Comparison of ENCODE assay signal across 8 cellular contexts in genomic region chr5:66596791-66597757, GRCh38. TPM values are rescaled to one million over a fixed set of nuclear protein-coding genes. Genes with fewer than 3 reads are reported as not detected.
DNase-seq lines count a peak whose midpoint lies in the region; ATAC-seq and TF ChIP-seq lines count a peak whose summit lies in the region.

No MANE protein-coding gene starts in this region.

- H3K4me1 Mint-ChIP-seq in activated T-cell treated with anti-CD3 and anti-CD28 coated beads, Interleukin-2, amount 50 U/mL, for 72 hours (ENCODE audit: low read depth): peaks cover 18% of the 10 kb centered on the region
- peaks cover 14% of the 10 kb centered on the region for H3K4me1 Mint-ChIP-seq in osteocyte (ENCODE audit: unreplicated experiment)

- peak overlapping the region; percentile 82 to 88 for H3K4me3 Mint-ChIP-seq in activated T-cell treated with anti-CD3 and anti-CD28 coated beads, Interleukin-2, amount 50 U/mL, for 72 hours
- peak overlapping the region; percentile 72 for H3K4me3 Mint-ChIP-seq in osteocyte (ENCODE audit: unreplicated experiment)

- H3K36me3 Mint-ChIP-seq in activated T-cell treated with anti-CD3 and anti-CD28 coated beads, Interleukin-2, amount 50 U/mL, for 72 hours (ENCODE audit: insufficient read depth in 2 of 2): no peaks in the 10 kb centered on the region
- no peaks in the 10 kb centered on the region for H3K36me3 Mint-ChIP-seq in osteocyte (ENCODE audit: unreplicated experiment)

- no peak overlapping the region for H3K27ac Mint-ChIP-seq in activated T-cell treated with anti-CD3 and anti-CD28 coated beads, Interleukin-2, amount 50 U/mL, for 72 hours
- no peak overlapping the region for H3K27ac Mint-ChIP-seq in osteocyte (ENCODE audit: unreplicated experiment)

- ATAC-seq in GM21717 (IDR thresholded peaks at IDR 0.05; ENCODE audit: unreplicated experiment): peak; percentile 22
- peak; percentile 39 to 49 for ATAC-seq in activated T-cell treated with anti-CD3 and anti-CD28 coated beads, Interleukin-2, amount 50 U/mL, for 72 hours (replicated peaks in 1 of 2)

- H3K27me3 Mint-ChIP-seq in activated T-cell treated with anti-CD3 and anti-CD28 coated beads, Interleukin-2, amount 50 U/mL, for 72 hours (ENCODE audit: low read depth): peaks cover 79% of the 10 kb centered on the region
- H3K27me3 Mint-ChIP-seq in osteocyte (ENCODE audit: unreplicated experiment): peaks cover 71% of the 10 kb centered on the region

- no peaks in the 10 kb centered on the region for H3K9me3 Mint-ChIP-seq in activated T-cell treated with anti-CD3 and anti-CD28 coated beads, Interleukin-2, amount 50 U/mL, for 72 hours
- H3K9me3 Mint-ChIP-seq in osteocyte (ENCODE audit: unreplicated experiment): no peaks in the 10 kb centered on the region

- no peak for TF ChIP-seq CTCF in osteocyte (IDR thresholded peaks at IDR 0.05)

- DNase-seq in Daoy (ENCODE audit: low read depth): peak; percentile 49
- DNase-seq in NCI-H1105 (lab: John Stamatoyannopoulos, UW): peak; percentile 44
- peak; percentile 18 for DNase-seq in activated T-cell treated with anti-CD3 and anti-CD28 coated beads, Interleukin-2, amount 50 U/mL, for 72 hours
- DNase-seq in cardiac septum (ENCODE audit: low spot score): peak; percentile 77
- no peak for DNase-seq in osteocyte (ENCODE audit: extremely low spot score, unreplicated experiment)
- no peak for DNase-seq in DMS153 treated with DMSO at 0.1 percent for 48 hours (lab: John Stamatoyannopoulos, UW; ENCODE audit: unreplicated experiment)
- DNase-seq in stimulated activated naive CD4-positive, alpha-beta T cell (lab: John Stamatoyannopoulos, UW): no peak

- intact Hi-C loops in cardiac septum (cut with DNase I): loop anchor here (5.0 kb wide), 3 partner anchors 145 to 290 kb away; no protein-coding TSS in a partner anchor

RNA-seq across cellular contexts. Expression of gene MAST4, which starts 0.9 kb away (rescaled TPM):
- total RNA-seq in Daoy (2014; rRNA removed; shearing (Covaris generic)): 5.4 and 5.5 TPM in 2 replicates
- 10 to 100 TPM; 32.9 to 38.3 TPM for total RNA-seq in activated T-cell treated with anti-CD3 and anti-CD28 coated beads, Interleukin-2, amount 50 U/mL, for 72 hours
- total RNA-seq in cardiac septum: 91.4 TPM
- 10.5 and 12.9 TPM in 2 replicates for total RNA-seq in osteocyte

Comparison
In these comparisons a context has a peak if more than half of its experiments do, and no peak if none do; other contexts are left out.
1. DNase-seq: peak in Daoy (single experiment), NCI-H1105 (single experiment), activated T-cell treated with anti-CD3 and anti-CD28 coated beads, Interleukin-2, amount 50 U/mL, for 72 hours (2 of 2) and cardiac septum (single experiment); none in osteocyte (single experiment), DMS153 treated with DMSO at 0.1 percent for 48 hours (single experiment) and stimulated activated naive CD4-positive, alpha-beta T cell (0 of 6).